In the genomic region with DNA sequence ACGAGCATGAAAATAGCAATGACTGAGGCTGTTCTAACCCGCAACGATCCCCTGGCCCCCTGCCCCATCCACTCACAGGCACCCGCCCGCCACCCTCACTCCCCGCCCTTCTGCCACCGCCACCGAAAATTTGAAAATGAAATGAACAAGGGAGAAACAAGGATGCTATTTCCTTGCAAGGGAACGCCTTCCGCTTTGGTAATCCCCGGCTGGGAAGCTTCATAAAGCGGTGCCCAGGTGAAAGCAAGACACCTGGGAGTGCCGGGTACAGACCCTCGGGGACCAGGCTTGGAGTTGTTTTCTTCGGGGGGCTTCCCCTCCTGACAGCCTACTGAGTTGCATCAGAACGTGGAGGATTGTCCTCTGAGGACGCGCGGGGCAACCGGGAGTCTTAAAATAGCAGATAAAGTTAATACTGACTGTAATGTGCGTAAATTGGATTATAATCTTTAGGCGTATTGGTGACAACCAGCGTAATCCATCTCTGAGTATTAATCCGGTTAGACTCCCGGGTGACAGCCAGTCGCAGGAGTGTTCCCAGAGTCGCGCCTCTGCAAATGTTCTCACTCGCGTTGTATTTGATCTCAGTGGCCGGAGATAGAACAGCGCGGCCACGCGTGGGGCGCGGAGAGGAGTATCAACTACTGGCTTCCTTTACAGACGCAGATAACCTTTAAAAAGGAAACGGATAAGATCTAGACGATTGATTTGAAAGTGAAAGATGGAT, we compare ENCODE assay signal across 7 cellular contexts. TPM values are rescaled to one million over a fixed set of nuclear protein-coding genes. Genes with fewer than 3 reads are reported as not detected.
DNase-seq lines count a peak whose midpoint lies in the region; ATAC-seq lines count a peak whose summit lies in the region.

No MANE protein-coding gene starts in this region.

- H3K27ac ChIP-seq in effector memory CD4-positive, alpha-beta T cell (ENCODE audit: insufficient read depth, low read length, poor library complexity, severe bottlenecking): peak overlapping the region; percentile 82

- no peaks in the 10 kb centered on the region for H3K36me3 ChIP-seq in effector memory CD4-positive, alpha-beta T cell (ENCODE audit: control insufficient read depth, insufficient read depth, low read length)

- H3K4me3 ChIP-seq in Jurkat, Clone E6-1 (ENCODE audit: low read length): peak overlapping the region; percentile 81
- peak overlapping the region; percentile 83 for H3K4me3 ChIP-seq in effector memory CD4-positive, alpha-beta T cell (ENCODE audit: insufficient read depth, low read depth, low read length, poor library complexity, severe bottlenecking)

- peaks cover 38% of the 10 kb centered on the region for H3K4me1 Mint-ChIP-seq in activated CD4-positive, alpha-beta T cell treated with anti-CD3 and anti-CD28 coated beads, Interleukin-2, amount 10 ng/mL, durations not matched to agents 24 days and 14 days
- H3K4me1 Mint-ChIP-seq in stimulated activated effector memory CD8-positive, alpha-beta T cell treated with anti-CD3 and anti-CD28 coated beads, Interleukin-12 subunit alpha, Interleukin-12 subunit beta, amount 100 ng/mL, for 72 hours: peaks cover 47% of the 10 kb centered on the region

- peak; percentile 17 for ATAC-seq in GM19035 (IDR thresholded peaks at IDR 0.05; ENCODE audit: unreplicated experiment)
- ATAC-seq in stimulated activated effector memory CD8-positive, alpha-beta T cell treated with anti-CD3 and anti-CD28 coated beads, Interleukin-12 subunit alpha, Interleukin-12 subunit beta, amount 100 ng/mL, for 72 hours: peak; percentile 35
- no peak for ATAC-seq in HG02870 (IDR thresholded peaks at IDR 0.05; ENCODE audit: unreplicated experiment)

- intact Hi-C loops in activated CD4-positive, alpha-beta T cell treated with anti-CD3 and anti-CD28 coated beads, Interleukin-2, amount 10 ng/mL, durations not matched to agents 24 days and 14 days (cut with micrococcal nuclease): loop anchor here (1.0 to 5.0 kb wide), 13 partner anchors 60 to 624 kb away; partner anchors contain the start of gene HACD4

- H3K27me3 ChIP-seq in effector memory CD4-positive, alpha-beta T cell (replicated peaks; ENCODE audit: control insufficient read depth, insufficient read depth, low read length, poor library complexity, severe bottlenecking): no peaks in the 10 kb centered on the region

- peaks cover 18% of the 10 kb centered on the region for H3K36me3 Mint-ChIP-seq in activated CD4-positive, alpha-beta T cell treated with anti-CD3 and anti-CD28 coated beads, Interleukin-2, amount 10 ng/mL, durations not matched to agents 24 days and 14 days (ENCODE audit: low read depth)
- peaks cover 34% of the 10 kb centered on the region for H3K36me3 Mint-ChIP-seq in stimulated activated effector memory CD8-positive, alpha-beta T cell treated with anti-CD3 and anti-CD28 coated beads, Interleukin-12 subunit alpha, Interleukin-12 subunit beta, amount 100 ng/mL, for 72 hours

- H3K9me3 Mint-ChIP-seq in activated CD4-positive, alpha-beta T cell treated with anti-CD3 and anti-CD28 coated beads, Interleukin-2, amount 10 ng/mL, durations not matched to agents 24 days and 14 days: no peaks in the 10 kb centered on the region
- no peaks in the 10 kb centered on the region for H3K9me3 Mint-ChIP-seq in stimulated activated effector memory CD8-positive, alpha-beta T cell treated with anti-CD3 and anti-CD28 coated beads, Interleukin-12 subunit alpha, Interleukin-12 subunit beta, amount 100 ng/mL, for 72 hours

- no peak for DNase-seq in Jurkat, Clone E6-1 (ENCODE audit: low read depth, low spot score)
- DNase-seq in activated CD4-positive, alpha-beta T cell treated with anti-CD3 and anti-CD28 coated beads, Interleukin-2, amount 10 ng/mL, durations not matched to agents 24 days and 14 days: peak; percentile 92
- DNase-seq in effector memory CD4-positive, alpha-beta T cell: peak; percentile 49 to 66 (median 63)
- peak; percentile 26 for DNase-seq in mucosa of gallbladder (ENCODE audit: low spot score)
- peak; percentile 30 to 75 for DNase-seq in stimulated activated effector memory CD8-positive, alpha-beta T cell treated with anti-CD3 and anti-CD28 coated beads, Interleukin-12 subunit alpha, Interleukin-12 subunit beta, amount 100 ng/mL, for 72 hours (ENCODE audit: low spot score in 2 of 2)

- H3K4me1 ChIP-seq in effector memory CD4-positive, alpha-beta T cell (ENCODE audit: control insufficient read depth, insufficient read depth, low read length, poor library complexity, severe bottlenecking): peaks cover 18% of the 10 kb centered on the region

- peak overlapping the region; percentile 98 for H3K27ac Mint-ChIP-seq in activated CD4-positive, alpha-beta T cell treated with anti-CD3 and anti-CD28 coated beads, Interleukin-2, amount 10 ng/mL, durations not matched to agents 24 days and 14 days
- peak overlapping the region; percentile 95 for H3K27ac Mint-ChIP-seq in stimulated activated effector memory CD8-positive, alpha-beta T cell treated with anti-CD3 and anti-CD28 coated beads, Interleukin-12 subunit alpha, Interleukin-12 subunit beta, amount 100 ng/mL, for 72 hours

- H3K27me3 Mint-ChIP-seq in activated CD4-positive, alpha-beta T cell treated with anti-CD3 and anti-CD28 coated beads, Interleukin-2, amount 10 ng/mL, durations not matched to agents 24 days and 14 days: peaks cover 2% of the 10 kb centered on the region

- no peaks in the 10 kb centered on the region for H3K9me3 ChIP-seq in effector memory CD4-positive, alpha-beta T cell (ENCODE audit: control insufficient read depth, low read length)

- H3K4me3 Mint-ChIP-seq in activated CD4-positive, alpha-beta T cell treated with anti-CD3 and anti-CD28 coated beads, Interleukin-2, amount 10 ng/mL, durations not matched to agents 24 days and 14 days: peak overlapping the region; percentile 92
- H3K4me3 Mint-ChIP-seq in stimulated activated effector memory CD8-positive, alpha-beta T cell treated with anti-CD3 and anti-CD28 coated beads, Interleukin-12 subunit alpha, Interleukin-12 subunit beta, amount 100 ng/mL, for 72 hours: peak overlapping the region; percentile 89

RNA-seq across cellular contexts. Expression of gene MLLT3, which starts 0.9 kb away (rescaled TPM):
- polyA plus RNA-seq in Jurkat, Clone E6-1 (2012; ENCODE audit: insufficient read depth, insufficient read length): 20.1 TPM
- total RNA-seq in activated CD4-positive, alpha-beta T cell treated with anti-CD3 and anti-CD28 coated beads, Interleukin-2, amount 10 ng/mL, durations not matched to agents 24 days and 14 days: 26.5 and 27.8 TPM in 2 replicates
- 29.1 TPM for total RNA-seq in mucosa of gallbladder
